ENCODE assay signal across 10 cellular contexts in genomic region chr20:36847009-36847709, GRCh38. TPM values are rescaled to one million over a fixed set of nuclear protein-coding genes. Genes with fewer than 3 reads are reported as not detected.
DNase-seq lines count a peak whose midpoint lies in the region; ATAC-seq and TF ChIP-seq lines count a peak whose summit lies in the region.
"Had no signal": no experiment of that assay in that cellular context is flagged by ENCODE, and none has a peak within 500 bp of the region (broad histone marks: within the 10 kb centered on the region; RNA-seq: fewer than 3 reads in every experiment).

No MANE protein-coding gene starts in this region.

- H3K9me3 ChIP-seq in A673 (ENCODE audit: low read depth, low read length, poor library complexity, severe bottlenecking), result no peaks in the 10 kb centered on the region

- ATAC-seq in omental fat pad (ENCODE audit: low FRiP score), result peak; percentile 60

- intact Hi-C loops in A673 (cut with micrococcal nuclease; ENCODE audit: unreplicated experiment), result no loop called here
- intact Hi-C loops in activated CD4-positive, alpha-beta T cell treated with anti-CD3 and anti-CD28 coated beads, Interleukin-2, amount 10 ng/mL, durations not matched to agents 24 days and 14 days (cut with micrococcal nuclease), result no loop called here

- no peak overlapping the region for H3K4me3 Mint-ChIP-seq in activated CD4-positive, alpha-beta T cell treated with anti-CD3 and anti-CD28 coated beads, Interleukin-2, amount 10 ng/mL, durations not matched to agents 24 days and 14 days

- peaks cover 11% of the 10 kb centered on the region for H3K4me1 Mint-ChIP-seq in activated CD4-positive, alpha-beta T cell treated with anti-CD3 and anti-CD28 coated beads, Interleukin-2, amount 10 ng/mL, durations not matched to agents 24 days and 14 days

- no TSS peak for BruUV-seq in A673 (replicated peaks; lab: Mats Ljungman, UMichigan)

- TF ChIP-seq CTCF in RWPE1 (conservative IDR thresholded peaks at IDR 0.05; ENCODE audit: low read depth) (no peak), foreskin fibroblast (IDR thresholded peaks at IDR 0.05; ENCODE audit: low read depth, low read length) (no peak), omental fat pad (IDR thresholded peaks at IDR 0.05) (no peak), A673 (conservative IDR thresholded peaks at IDR 0.05; ENCODE audit: low read depth, low read length) (no peak)

- no peaks in the 10 kb centered on the region for H3K27me3 Mint-ChIP-seq in activated CD4-positive, alpha-beta T cell treated with anti-CD3 and anti-CD28 coated beads, Interleukin-2, amount 10 ng/mL, durations not matched to agents 24 days and 14 days

- POLR2A ChIA-PET in RWPE1 (lab: Yijun Ruan, JAX; ENCODE audit: low non-redundant PET) (interaction anchor here (1.1 kb wide), 1 partner anchor 15 kb away, joined by 3 read pairs; no protein-coding TSS in a partner anchor), A673 (lab: Charles Lee; ENCODE audit: low non-redundant PET) (no interaction called here)

- H3K27ac ChIP-seq in RWPE1 (peak overlapping the region; percentile 67), A673 (ENCODE audit: low read depth, low read length, poor library complexity, severe bottlenecking) (no peak overlapping the region)
- H3K27ac ChIP-seq: HL-60 had no signal

- DNase-seq in AG20443 (ENCODE audit: low spot score) (peak; percentile 85), RWPE1 (ENCODE audit: low spot score) (peak; percentile 89), foreskin fibroblast (peak; percentile 89 to 94), omental fat pad (ENCODE audit: low spot score) (no peak), GF-D8 (lab: John Stamatoyannopoulos, UW) (no peak), DMS153 (lab: John Stamatoyannopoulos, UW) (no peak), A673 (ENCODE audit: low spot score) (no peak)
- no peak for DNase-seq in activated CD4-positive, alpha-beta T cell treated with anti-CD3 and anti-CD28 coated beads, Interleukin-2, amount 10 ng/mL, durations not matched to agents 24 days and 14 days
- DNase-seq: small intestine had no signal

- H3K27ac Mint-ChIP-seq in activated CD4-positive, alpha-beta T cell treated with anti-CD3 and anti-CD28 coated beads, Interleukin-2, amount 10 ng/mL, durations not matched to agents 24 days and 14 days, result no peak overlapping the region

- H3K4me3 ChIP-seq in foreskin fibroblast (ENCODE audit: low read depth in 1 of 2, low read length in 2 of 2) (no peak overlapping the region), A673 (ENCODE audit: low read depth, low read length, poor library complexity, severe bottlenecking) (no peak overlapping the region)

- CTCF ChIA-PET in RWPE1 (lab: Yijun Ruan, JAX) (interaction anchor here (0.6 to 1.4 kb wide), 6 partner anchors 11 to 73 kb away, joined by 3 to 5 read pairs (median 4); a partner anchor contains a TSS), A673 (lab: Charles Lee) (no interaction called here)

- H3K36me3 Mint-ChIP-seq in activated CD4-positive, alpha-beta T cell treated with anti-CD3 and anti-CD28 coated beads, Interleukin-2, amount 10 ng/mL, durations not matched to agents 24 days and 14 days (ENCODE audit: low read depth), result no peaks in the 10 kb centered on the region

- H3K27me3 ChIP-seq in A673 (replicated peaks; ENCODE audit: insufficient read depth, low read depth, low read length, poor library complexity), result no peaks in the 10 kb centered on the region

- peaks cover 33% of the 10 kb centered on the region for H3K4me1 ChIP-seq in A673 (ENCODE audit: insufficient read depth, low read length, poor library complexity, severe bottlenecking)

- H3K36me3 ChIP-seq in A673 (ENCODE audit: insufficient read depth, low read length, poor library complexity, severe bottlenecking), result peaks cover 3% of the 10 kb centered on the region

- no peaks in the 10 kb centered on the region for H3K9me3 Mint-ChIP-seq in activated CD4-positive, alpha-beta T cell treated with anti-CD3 and anti-CD28 coated beads, Interleukin-2, amount 10 ng/mL, durations not matched to agents 24 days and 14 days

RNA-seq across cellular contexts. Expression of gene TLDC2, which starts 28.8 kb away (rescaled TPM):
- total RNA-seq in omental fat pad (under 1 TPM in 1 of 4 donors, not detected in 3; 0.63 TPM), A673 (2021) (not detected in 2 replicates)
- not detected in 2 replicates for total RNA-seq in activated CD4-positive, alpha-beta T cell treated with anti-CD3 and anti-CD28 coated beads, Interleukin-2, amount 10 ng/mL, durations not matched to agents 24 days and 14 days

Comparison
In these comparisons a context has a peak if more than half of its experiments do, and no peak if none do; other contexts are left out.
1. DNase-seq: peak in AG20443 (single experiment), RWPE1 (single experiment) and foreskin fibroblast (2 of 2); none in omental fat pad (single experiment), GF-D8 (single experiment), DMS153 (single experiment), A673 (single experiment) and activated CD4-positive, alpha-beta T cell treated with anti-CD3 and anti-CD28 coated beads, Interleukin-2, amount 10 ng/mL, durations not matched to agents 24 days and 14 days (single experiment).